In genomic region chr12:55499810-55500252, GRCh38 we compare ENCODE assay signal across 28 cellular contexts. TPM values are rescaled to one million over a fixed set of nuclear protein-coding genes. Genes with fewer than 3 reads are reported as not detected.
DNase-seq lines count a peak whose midpoint lies in the region; ATAC-seq and TF ChIP-seq lines count a peak whose summit lies in the region.
"Had no signal": no experiment of that assay in that cellular context is flagged by ENCODE, and none has a peak within 500 bp of the region (broad histone marks: within the 10 kb centered on the region; RNA-seq: fewer than 3 reads in every experiment).

No MANE protein-coding gene starts in this region.

- no peak overlapping the region for H3K4me3 Mint-ChIP-seq in neural progenitor cell
- no peak overlapping the region for H3K4me3 Mint-ChIP-seq in activated CD4-positive, alpha-beta T cell treated with anti-CD3 and anti-CD28 coated beads, Interleukin-2, amount 10 ng/mL, durations not matched to agents 24 days and 14 days
- H3K4me3 Mint-ChIP-seq: activated CD4-positive, alpha-beta memory T cell treated with anti-CD3 and anti-CD28 coated beads for 36 hours; CD8-positive, alpha-beta T cell; stimulated activated naive CD8-positive, alpha-beta T cell treated with anti-CD3 and anti-CD28 coated beads, Interleukin-15, amount 100 ng/mL, for 72 hours had no signal

- no peak overlapping the region for H3K4me3 ChIP-seq in hepatocyte
- H3K4me3 ChIP-seq in neural progenitor cell: no peak overlapping the region
- H3K4me3 ChIP-seq: GM12878, Peyer's patch, SK-N-MC, tibial nerve had no signal

- 11% methylated on average over 2 of the region's 2 CpGs for WGBS in hepatocyte (ENCODE audit: low lambda C conversion rate, missing lambda C conversion rate)

- no peaks in the 10 kb centered on the region for H3K27me3 Mint-ChIP-seq in neural progenitor cell (ENCODE audit: insufficient read depth, low read depth)
- H3K27me3 Mint-ChIP-seq in activated CD4-positive, alpha-beta T cell treated with anti-CD3 and anti-CD28 coated beads, Interleukin-2, amount 10 ng/mL, durations not matched to agents 24 days and 14 days: no peaks in the 10 kb centered on the region

- H3F3A ChIP-seq in neural progenitor cell (ENCODE audit: low read depth): no peaks in the 10 kb centered on the region

- H3K36me3 ChIP-seq in hepatocyte (replicated peaks; ENCODE audit: insufficient read depth, low read depth): no peaks in the 10 kb centered on the region
- H3K36me3 ChIP-seq in neural progenitor cell: no peaks in the 10 kb centered on the region
- H3K36me3 ChIP-seq: brain microvascular endothelial cell, Peyer's patch, tibial nerve had no signal

- H4K20me1 ChIP-seq in hepatocyte (ENCODE audit: insufficient read depth, poor library complexity, severe bottlenecking) (no peaks in the 10 kb centered on the region), neural progenitor cell (ENCODE audit: low read depth) (no peaks in the 10 kb centered on the region)

- H3K4me2 ChIP-seq in hepatocyte (peak overlapping the region; percentile 65), neural progenitor cell (no peak overlapping the region)

- H2AFZ ChIP-seq in hepatocyte: peak overlapping the region; percentile 3
- peak overlapping the region; percentile 50 for H2AFZ ChIP-seq in neural progenitor cell (replicated peaks)

- no peak overlapping the region for H3K27ac Mint-ChIP-seq in neural progenitor cell
- no peak overlapping the region for H3K27ac Mint-ChIP-seq in activated CD4-positive, alpha-beta T cell treated with anti-CD3 and anti-CD28 coated beads, Interleukin-2, amount 10 ng/mL, durations not matched to agents 24 days and 14 days
- H3K27ac Mint-ChIP-seq: activated CD4-positive, alpha-beta memory T cell treated with anti-CD3 and anti-CD28 coated beads for 36 hours; CD8-positive, alpha-beta T cell; stimulated activated naive CD8-positive, alpha-beta T cell treated with anti-CD3 and anti-CD28 coated beads, Interleukin-15, amount 100 ng/mL, for 72 hours had no signal

- no peaks in the 10 kb centered on the region for H3K9me2 ChIP-seq in hepatocyte (replicated peaks; ENCODE audit: insufficient read depth)

- no peaks in the 10 kb centered on the region for H3K9me3 ChIP-seq in hepatocyte (ENCODE audit: low read depth)
- no peaks in the 10 kb centered on the region for H3K9me3 ChIP-seq in neural progenitor cell (ENCODE audit: low read depth)
- H3K9me3 ChIP-seq: Peyer's patch, tibial nerve had no signal

- TF ChIP-seq CTCF in hepatocyte (IDR thresholded peaks at IDR 0.05; ENCODE audit: poor library complexity): no peak
- TF ChIP-seq CTCF in neural progenitor cell (IDR thresholded peaks at IDR 0.05): no peak

- intact Hi-C loops in activated CD4-positive, alpha-beta T cell treated with anti-CD3 and anti-CD28 coated beads, Interleukin-2, amount 10 ng/mL, durations not matched to agents 24 days and 14 days (cut with micrococcal nuclease): no loop called here

- H3K36me3 Mint-ChIP-seq in neural progenitor cell: no peaks in the 10 kb centered on the region
- H3K36me3 Mint-ChIP-seq in activated CD4-positive, alpha-beta T cell treated with anti-CD3 and anti-CD28 coated beads, Interleukin-2, amount 10 ng/mL, durations not matched to agents 24 days and 14 days (ENCODE audit: low read depth): no peaks in the 10 kb centered on the region
- H3K36me3 Mint-ChIP-seq: activated CD4-positive, alpha-beta memory T cell treated with anti-CD3 and anti-CD28 coated beads for 36 hours; CD8-positive, alpha-beta T cell had no signal

- no peaks in the 10 kb centered on the region for H3K9me3 Mint-ChIP-seq in neural progenitor cell
- no peaks in the 10 kb centered on the region for H3K9me3 Mint-ChIP-seq in activated CD4-positive, alpha-beta T cell treated with anti-CD3 and anti-CD28 coated beads, Interleukin-2, amount 10 ng/mL, durations not matched to agents 24 days and 14 days
- H3K9me3 Mint-ChIP-seq: activated CD4-positive, alpha-beta memory T cell treated with anti-CD3 and anti-CD28 coated beads for 36 hours; CD8-positive, alpha-beta T cell; stimulated activated naive CD8-positive, alpha-beta T cell treated with anti-CD3 and anti-CD28 coated beads, Interleukin-15, amount 100 ng/mL, for 72 hours had no signal

- no peak for ATAC-seq in HG03460 (IDR thresholded peaks at IDR 0.05; ENCODE audit: unreplicated experiment)
- ATAC-seq in SK-N-SH treated with all-trans-retinoic acid at 6 μM for 48 hours: no peak
- ATAC-seq: CD8-positive, alpha-beta T cell; GM12878; left cardiac atrium; stimulated activated naive CD8-positive, alpha-beta T cell treated with anti-CD3 and anti-CD28 coated beads, Interleukin-15, amount 100 ng/mL, for 72 hours had no signal

- H3K4me1 ChIP-seq in hepatocyte (ENCODE audit: insufficient read depth): peaks cover 13% of the 10 kb centered on the region
- H3K4me1 ChIP-seq in neural progenitor cell: peaks cover 3% of the 10 kb centered on the region
- H3K4me1 ChIP-seq: Peyer's patch, tibial nerve had no signal

- no peak overlapping the region for H3K9ac ChIP-seq in neural progenitor cell

- H3K27ac ChIP-seq in hepatocyte (peak overlapping the region; percentile 86), neural progenitor cell (no peak overlapping the region)
- H3K27ac ChIP-seq: brain microvascular endothelial cell, Peyer's patch, SK-N-MC, tibial nerve had no signal

- no peaks in the 10 kb centered on the region for H3K79me2 ChIP-seq in hepatocyte
- no peaks in the 10 kb centered on the region for H3K79me2 ChIP-seq in neural progenitor cell (ENCODE audit: low read depth)

- peaks cover 12% of the 10 kb centered on the region for H3K4me1 Mint-ChIP-seq in neural progenitor cell
- H3K4me1 Mint-ChIP-seq in activated CD4-positive, alpha-beta T cell treated with anti-CD3 and anti-CD28 coated beads, Interleukin-2, amount 10 ng/mL, durations not matched to agents 24 days and 14 days: no peaks in the 10 kb centered on the region
- H3K4me1 Mint-ChIP-seq: stimulated activated naive CD8-positive, alpha-beta T cell treated with anti-CD3 and anti-CD28 coated beads, Interleukin-15, amount 100 ng/mL, for 72 hours had no signal

- H3K27me3 ChIP-seq in hepatocyte (no peaks in the 10 kb centered on the region), neural progenitor cell (no peaks in the 10 kb centered on the region)
- H3K27me3 ChIP-seq: brain microvascular endothelial cell, Peyer's patch, tibial nerve had no signal

- DNase-seq in COLO829 (ENCODE audit: low spot score) (peak; percentile 53), RPMI7951 (ENCODE audit: low read depth) (peak; percentile 13), hepatocyte (ENCODE audit: low spot score) (peak; percentile 69), neural progenitor cell (ENCODE audit: low spot score) (peak; percentile 2), SW 1271 (lab: John Stamatoyannopoulos, UW) (no peak)
- no peak for DNase-seq in activated CD4-positive, alpha-beta T cell treated with anti-CD3 and anti-CD28 coated beads, Interleukin-2, amount 10 ng/mL, durations not matched to agents 24 days and 14 days
- DNase-seq: 8988T; activated CD4-positive, alpha-beta memory T cell treated with anti-CD3 and anti-CD28 coated beads for 36 hours; activated CD4-positive, CD25-positive, alpha-beta regulatory T cell; activated gamma-delta T cell; AML-193; brain microvascular endothelial cell; CD8-positive, alpha-beta T cell; DND-41; glutamatergic neuron; left cardiac atrium; NCI-H1105 treated with DMSO at 0.1 percent for 48 hours; NCI-H2081 treated with DMSO at 0.1 percent for 48 hours; NCI-H446 treated with DMSO at 0.1 percent for 48 hours; Peyer's patch; stimulated activated naive CD8-positive, alpha-beta T cell treated with anti-CD3 and anti-CD28 coated beads, Interleukin-15, amount 100 ng/mL, for 72 hours had no signal

TF ChIP-seq in SK-N-SH treated with all-trans-retinoic acid at 6 μM for 48 hours, 23 proteins besides CTCF, POLR2A, EP300 and RAD21:
- no peak for TF ChIP-seq ESRRG (CRISPR knock-in tag; IDR thresholded peaks at IDR 0.05)
- TF ChIP-seq BACH2 (CRISPR knock-in tag; IDR thresholded peaks at IDR 0.05; ENCODE audit: borderline replicate concordance): no peak
- TF ChIP-seq ZFP3 (CRISPR knock-in tag; IDR thresholded peaks at IDR 0.05): no peak

RNA-seq across cellular contexts. Expression of gene OR6C68, which starts 7.7 kb away (rescaled TPM):
- not detected in 2 replicates for total RNA-seq in RPMI7951 (2014; rRNA removed; shearing (Covaris generic))
- total RNA-seq in hepatocyte (not detected in 2 replicates), neural progenitor cell (ENCODE audit: low replicate concordance) (not detected in 2 replicates)
- not detected in 2 replicates for polyA plus RNA-seq in hepatocyte
- not detected in 2 replicates for total RNA-seq in activated CD4-positive, alpha-beta T cell treated with anti-CD3 and anti-CD28 coated beads, Interleukin-2, amount 10 ng/mL, durations not matched to agents 24 days and 14 days
- total RNA-seq: activated CD4-positive, alpha-beta memory T cell treated with anti-CD3 and anti-CD28 coated beads for 36 hours; CD8-positive, alpha-beta T cell; GM12878; left cardiac atrium; M059J; Peyer's patch; tibial nerve had no signal

RNA-seq across cellular contexts. Expression of gene OR6C70, which starts 29.9 kb away (rescaled TPM):
- not detected in 2 replicates for total RNA-seq in RPMI7951 (2014; rRNA removed; shearing (Covaris generic))
- total RNA-seq in hepatocyte (not detected in 2 replicates), neural progenitor cell (ENCODE audit: low replicate concordance) (not detected in 2 replicates)
- not detected in 2 replicates for polyA plus RNA-seq in hepatocyte
- total RNA-seq in activated CD4-positive, alpha-beta T cell treated with anti-CD3 and anti-CD28 coated beads, Interleukin-2, amount 10 ng/mL, durations not matched to agents 24 days and 14 days: not detected in 2 replicates
- total RNA-seq: activated CD4-positive, alpha-beta memory T cell treated with anti-CD3 and anti-CD28 coated beads for 36 hours; CD8-positive, alpha-beta T cell; GM12878; left cardiac atrium; M059J; mononuclear cell; Peyer's patch; tibial nerve had no signal
- polyA plus RNA-seq: GM12878 had no signal

RNA-seq across cellular contexts. Expression of gene OR6C4, which starts 49.6 kb away (rescaled TPM):
- not detected in 2 replicates for total RNA-seq in RPMI7951 (2014; rRNA removed; shearing (Covaris generic))
- total RNA-seq in hepatocyte (not detected in 2 replicates), neural progenitor cell (ENCODE audit: low replicate concordance) (not detected in 2 replicates)
- polyA plus RNA-seq in hepatocyte: not detected in 2 replicates
- total RNA-seq in activated CD4-positive, alpha-beta T cell treated with anti-CD3 and anti-CD28 coated beads, Interleukin-2, amount 10 ng/mL, durations not matched to agents 24 days and 14 days: not detected in 2 replicates
- total RNA-seq: activated CD4-positive, alpha-beta memory T cell treated with anti-CD3 and anti-CD28 coated beads for 36 hours; CD8-positive, alpha-beta T cell; GM12878; left cardiac atrium; M059J; mononuclear cell; Peyer's patch; tibial nerve had no signal
- polyA plus RNA-seq: GM12878 had no signal

RNA-seq across cellular contexts. Expression of gene OR6C2, which starts 56.0 kb away (rescaled TPM):
- total RNA-seq in RPMI7951 (2014; rRNA removed; shearing (Covaris generic)): not detected in 2 replicates
- total RNA-seq in hepatocyte (not detected in 2 replicates), neural progenitor cell (ENCODE audit: low replicate concordance) (not detected in 2 replicates)
- not detected in 2 replicates for polyA plus RNA-seq in hepatocyte
- total RNA-seq in activated CD4-positive, alpha-beta T cell treated with anti-CD3 and anti-CD28 coated beads, Interleukin-2, amount 10 ng/mL, durations not matched to agents 24 days and 14 days: not detected in 2 replicates
- total RNA-seq: activated CD4-positive, alpha-beta memory T cell treated with anti-CD3 and anti-CD28 coated beads for 36 hours; CD8-positive, alpha-beta T cell; GM12878; left cardiac atrium; M059J; mononuclear cell; Peyer's patch; tibial nerve had no signal
- polyA plus RNA-seq: GM12878 had no signal

Comparison
In these comparisons a context has a peak if more than half of its experiments do, and no peak if none do; other contexts are left out.
1. DNase-seq: peak in COLO829 (single experiment), RPMI7951 (single experiment), hepatocyte (single experiment) and neural progenitor cell (single experiment); none in SW 1271 (0 of 2) and activated CD4-positive, alpha-beta T cell treated with anti-CD3 and anti-CD28 coated beads, Interleukin-2, amount 10 ng/mL, durations not matched to agents 24 days and 14 days (single experiment).